ENCODE assay signal across 13 cellular contexts in genomic region chr3:113084777-113085176, GRCh38.
DNase-seq lines count a peak whose midpoint lies in the region; ATAC-seq and TF ChIP-seq lines count a peak whose summit lies in the region.
"Had no signal": no experiment of that assay in that cellular context is flagged by ENCODE, and none has a peak within 500 bp of the region (broad histone marks: within the 10 kb centered on the region; RNA-seq: fewer than 3 reads in every experiment).

No MANE protein-coding gene starts in this region.

- no peak for ATAC-seq in body of pancreas
- no peak for ATAC-seq in GM18870 (IDR thresholded peaks at IDR 0.05; ENCODE audit: unreplicated experiment)
- ATAC-seq in HG02938 (IDR thresholded peaks at IDR 0.05; ENCODE audit: unreplicated experiment): no peak
- ATAC-seq in HG02588 (IDR thresholded peaks at IDR 0.05; ENCODE audit: unreplicated experiment): no peak
- ATAC-seq: activated T-helper 17 cell treated with anti-CD3 and anti-CD28 coated beads, Interleukin-2, amount 50 U/mL, for 72 hours had no signal

- no peak overlapping the region for H3K9ac ChIP-seq in trophoblast cell (ENCODE audit: low read length)

- H3K23ac ChIP-seq in trophoblast cell (ENCODE audit: low read length): no peak overlapping the region

- no peak overlapping the region for H3K18ac ChIP-seq in trophoblast cell (ENCODE audit: low read length)

- H2AFZ ChIP-seq in trophoblast cell (ENCODE audit: insufficient read depth, low read length, poor library complexity): no peak overlapping the region

- H3K9me3 ChIP-seq in body of pancreas (no peaks in the 10 kb centered on the region), trophoblast cell (ENCODE audit: insufficient read depth, low read depth, low read length) (no peaks in the 10 kb centered on the region)

- H3K79me1 ChIP-seq in trophoblast cell (ENCODE audit: low read length): no peaks in the 10 kb centered on the region

- H3K27me3 ChIP-seq in body of pancreas (no peaks in the 10 kb centered on the region), trophoblast cell (ENCODE audit: insufficient read depth, low read length) (no peaks in the 10 kb centered on the region)

- no peak overlapping the region for H4K91ac ChIP-seq in trophoblast cell (ENCODE audit: low read depth, low read length)

- H3K4me2 ChIP-seq in trophoblast cell (ENCODE audit: low read length): no peak overlapping the region

- H2BK12ac ChIP-seq in trophoblast cell (ENCODE audit: low read length): no peak overlapping the region

- WGBS in body of pancreas, 2 donors: 42 to 50% methylated on average over 2 of the region's 2 CpGs
- WGBS in trophoblast cell (ENCODE audit: extremely low coverage, insufficient coverage, insufficient read length): no CpG with 5 or more reads among the region's 2 CpGs

- intact Hi-C loops in body of pancreas (cut with DNase I): no loop called here

- no peak overlapping the region for H2BK120ac ChIP-seq in trophoblast cell (ENCODE audit: insufficient read depth, low read length, poor library complexity)

- H3K36me3 ChIP-seq in body of pancreas (replicated peaks in 1 of 2; ENCODE audit: insufficient read depth in 1 of 2, low read depth in 2 of 2) (no peaks in the 10 kb centered on the region), trophoblast cell (ENCODE audit: control insufficient read depth in 1 of 2, insufficient read depth in 2 of 2, low read length in 2 of 2) (no peaks in the 10 kb centered on the region)

- H3K14ac ChIP-seq in trophoblast cell (ENCODE audit: low read length): no peak overlapping the region

- H3K4me1 ChIP-seq in body of pancreas (no peaks in the 10 kb centered on the region), trophoblast cell (ENCODE audit: control insufficient read depth in 1 of 2, insufficient read depth in 2 of 2, low read length in 2 of 2) (peaks cover 3 to 4% of the 10 kb centered on the region in 2 experiments)

- no peak overlapping the region for H2BK5ac ChIP-seq in trophoblast cell (ENCODE audit: low read depth, low read length, poor library complexity)

- TF ChIP-seq CTCF in body of pancreas (IDR thresholded peaks at IDR 0.05): no peak

- H3K4ac ChIP-seq in trophoblast cell (ENCODE audit: low read depth, low read length): no peak overlapping the region

- no peak overlapping the region for H2AK5ac ChIP-seq in trophoblast cell (ENCODE audit: low read length)

- H3K27ac ChIP-seq in body of pancreas (no peak overlapping the region), trophoblast cell (ENCODE audit: low read depth, low read length) (no peak overlapping the region)

- no peak overlapping the region for H4K8ac ChIP-seq in trophoblast cell (ENCODE audit: low read depth, low read length)

- no peak overlapping the region for H4K12ac ChIP-seq in trophoblast cell (ENCODE audit: low read depth, low read length)

- H3K4me3 ChIP-seq in body of pancreas (no peak overlapping the region), trophoblast cell (ENCODE audit: low read depth, low read length) (no peak overlapping the region)
- H3K4me3 ChIP-seq: lung had no signal

- peak; percentile 69 for DNase-seq in AG08395 (ENCODE audit: low spot score)
- DNase-seq in HT1080 (ENCODE audit: low read depth): peak; percentile 93
- DNase-seq in body of pancreas: peak; percentile 23 to 41 (median 32)
- peak; percentile 36 for DNase-seq in mucosa of gallbladder (ENCODE audit: low spot score)
- DNase-seq in trophoblast cell: no peak
- DNase-seq: Calu3; stimulated activated CD4-positive, alpha-beta T cell treated with anti-CD3 and anti-CD28 coated beads, Interleukin-12 subunit alpha, Interleukin-12 subunit beta, amount 100 ng/mL, for 4 hours; T1000 had no signal

- no peaks in the 10 kb centered on the region for H3K79me2 ChIP-seq in trophoblast cell (ENCODE audit: control insufficient read depth, insufficient read depth, low read length, poor library complexity)

- TF ChIP-seq POLR2A in body of pancreas (IDR thresholded peaks at IDR 0.05): no peak

Comparison
In these comparisons a context has a peak if more than half of its experiments do, and no peak if none do; other contexts are left out.
1. DNase-seq: peak in AG08395 (single experiment), HT1080 (single experiment), body of pancreas (4 of 4) and mucosa of gallbladder (single experiment); none in trophoblast cell (0 of 2).